8 cellular contexts compared by ENCODE assay signal in genomic region chr2:43636616-43637015, GRCh38. TPM values are rescaled to one million over a fixed set of nuclear protein-coding genes. Genes with fewer than 3 reads are reported as not detected.
DNase-seq lines count a peak whose midpoint lies in the region; ATAC-seq and TF ChIP-seq lines count a peak whose summit lies in the region.

No MANE protein-coding gene starts in this region.

- peak; percentile 10 for ATAC-seq in GM21786 (IDR thresholded peaks at IDR 0.05; ENCODE audit: unreplicated experiment)
- ATAC-seq in T-cell (replicated peaks in 1 of 4) = peak; percentile 60 to 73 (median 70)

- 30% methylated on average over 11 of the region's 11 CpGs for WGBS in prostate gland

- peaks cover 0 to 5% (median 3%) of the 10 kb centered on the region in 3 donors for H3K9me3 Mint-ChIP-seq in T-cell

- peak overlapping the region in 1 of 2 donors; percentile 51 for H3K27ac ChIP-seq in prostate gland

- peaks cover 19 to 37% of the 10 kb centered on the region in 2 donors for H3K27me3 Mint-ChIP-seq in T-cell

- peak overlapping the region; percentile 76 to 79 for H3K27ac Mint-ChIP-seq in T-cell

- H3K4me3 Mint-ChIP-seq in T-cell = peak overlapping the region; percentile 89 to 92 (median 90)

- no peaks in the 10 kb centered on the region for H3K36me3 Mint-ChIP-seq in T-cell

- H3K36me3 ChIP-seq in prostate gland = no peaks in the 10 kb centered on the region

- DNase-seq in T-cell (peak in 26 of 34 experiments; percentile 3 to 45 (median 15)), epithelial cell of esophagus (ENCODE audit: low read depth) (no peak), prostate gland (ENCODE audit: low spot score) (no peak), NCI-H2107 (lab: John Stamatoyannopoulos, UW) (no peak), anterior cingulate cortex (lab: John Stamatoyannopoulos, UW) (no peak), NCI-H1105 (lab: John Stamatoyannopoulos, UW) (no peak), H4 (ENCODE audit: low spot score) (no peak)

- intact Hi-C loops in prostate gland (cut with DNase I) = no loop called here

- CTCF ChIA-PET in T-cell (lab: Charles Lee) = interaction anchor here in 1 of 2 donors (0.7 to 1.2 kb wide), 4 partner anchors 22 to 88 kb away, joined by 3 to 4 read pairs (median 3); partner anchors contain the start of gene THADA

- H3K4me1 Mint-ChIP-seq in T-cell = peaks cover 12 to 24% (median 20%) of the 10 kb centered on the region in 3 donors

- TF ChIP-seq POLR2A in prostate gland (IDR thresholded peaks at IDR 0.05) = no peak

- H3K9me3 ChIP-seq in prostate gland = no peaks in the 10 kb centered on the region

- TF ChIP-seq CTCF in epithelial cell of esophagus (IDR thresholded peaks at IDR 0.05; ENCODE audit: insufficient read depth, low read depth, low read length, missing control alignments) = no peak
- TF ChIP-seq CTCF in prostate gland (IDR thresholded peaks at IDR 0.05) = no peak

- no peaks in the 10 kb centered on the region for H3K4me1 ChIP-seq in prostate gland (replicated peaks)

- POLR2A ChIA-PET in T-cell (lab: Charles Lee) = interaction anchor here (0.6 to 0.7 kb wide), 4 partner anchors 14 to 41 kb away, joined by 3 to 6 read pairs (median 4); partner anchors contain the start of gene THADA (in 1 of the 2)

- H3K4me3 ChIP-seq in epithelial cell of esophagus (ENCODE audit: low read length) (peak overlapping the region; percentile 57), prostate gland (peak overlapping the region; percentile 76 to 81)

- H3K27me3 ChIP-seq in prostate gland (replicated peaks; ENCODE audit: insufficient read depth) = no peaks in the 10 kb centered on the region

RNA-seq across cellular contexts. Expression of gene PLEKHH2, which starts 0.4 kb away (rescaled TPM):
- total RNA-seq in T-cell (1 to 10 TPM in 4 of 5 donors, under 1 TPM in 1; 0.96 to 3.1 (median 2.2) TPM), prostate gland (10 to 100 TPM in 1 of 2 donors, 1 to 10 TPM in 1; 5.9 to 25.2 TPM)
- 0.70 and 0.75 TPM in 2 replicates for total RNA-seq in H4 (2014; rRNA removed; shearing (Covaris generic))

RNA-seq across cellular contexts. Expression of gene C1GALT1C1L, which starts 39.6 kb away (rescaled TPM):
- total RNA-seq in T-cell (not detected), prostate gland (1 to 10 TPM in 1 of 2 donors, under 1 TPM in 1; 0.91 to 2.3 TPM)
- 3.9 and 4.2 TPM in 2 replicates for total RNA-seq in H4 (2014; rRNA removed; shearing (Covaris generic))

RNA-seq across cellular contexts. Expression of gene THADA, which starts 40.8 kb away (rescaled TPM):
- total RNA-seq in T-cell = 10 to 100 TPM; 36.4 to 50.5 (median 40.6) TPM
- total RNA-seq in prostate gland = 10 to 100 TPM; 41.1 to 54.3 TPM
- total RNA-seq in H4 (2014; rRNA removed; shearing (Covaris generic)) = 10.9 and 13.5 TPM in 2 replicates

Comparison
In these comparisons a context has a peak if more than half of its experiments do, and no peak if none do; other contexts are left out.
1. DNase-seq: peak in T-cell (26 of 34); none in epithelial cell of esophagus (single experiment), prostate gland (single experiment), NCI-H2107 (single experiment), anterior cingulate cortex (0 of 58), NCI-H1105 (single experiment) and H4 (single experiment).